Comparison of ENCODE assay signal across 7 cellular contexts in genomic region chr7:66100408-66101050, GRCh38. TPM values are rescaled to one million over a fixed set of nuclear protein-coding genes. Genes with fewer than 3 reads are reported as not detected.
DNase-seq lines count a peak whose midpoint lies in the region; ATAC-seq lines count a peak whose summit lies in the region.

No MANE protein-coding gene starts in this region.

- H4K91ac ChIP-seq in trophoblast cell (ENCODE audit: low read depth, low read length): no peak overlapping the region

- H2BK12ac ChIP-seq in trophoblast cell (ENCODE audit: low read length): no peak overlapping the region

- H3K4me3 Mint-ChIP-seq in effector memory CD8-positive, alpha-beta T cell: peak overlapping the region; percentile 77 to 92

- DNase-seq in NCI-H146 treated with DMSO at 0.1 percent for 48 hours (lab: John Stamatoyannopoulos, UW; ENCODE audit: unreplicated experiment) (peak; percentile 72), trophoblast cell (peak in 1 of 2 donors; percentile 59), GM03348 (ENCODE audit: low spot score) (no peak), LoVo (ENCODE audit: low spot score) (no peak)
- DNase-seq in effector memory CD8-positive, alpha-beta T cell: no peak

- H2BK120ac ChIP-seq in trophoblast cell (ENCODE audit: insufficient read depth, low read length, poor library complexity): no peak overlapping the region

- no peak overlapping the region for H3K14ac ChIP-seq in trophoblast cell (ENCODE audit: low read length)

- no peak overlapping the region for H3K23ac ChIP-seq in trophoblast cell (ENCODE audit: low read length)

- no peaks in the 10 kb centered on the region for H3K36me3 ChIP-seq in trophoblast cell (ENCODE audit: control insufficient read depth in 1 of 2, insufficient read depth in 2 of 2, low read length in 2 of 2)

- H3K9me3 ChIP-seq in trophoblast cell (ENCODE audit: insufficient read depth, low read depth, low read length): no peaks in the 10 kb centered on the region

- H3K27ac Mint-ChIP-seq in effector memory CD8-positive, alpha-beta T cell: peak overlapping the region; percentile 91 to 97

- no peaks in the 10 kb centered on the region for H3K79me2 ChIP-seq in trophoblast cell (ENCODE audit: control insufficient read depth, insufficient read depth, low read length, poor library complexity)

- H3K27me3 ChIP-seq in trophoblast cell (ENCODE audit: insufficient read depth, low read length): no peaks in the 10 kb centered on the region

- H3K4me1 ChIP-seq in trophoblast cell (ENCODE audit: control insufficient read depth in 1 of 2, insufficient read depth in 2 of 2, low read length in 2 of 2): peaks cover 0 to 5% of the 10 kb centered on the region in 2 experiments

- no peaks in the 10 kb centered on the region for H3K9me3 Mint-ChIP-seq in effector memory CD8-positive, alpha-beta T cell

- no peaks in the 10 kb centered on the region for H3K27me3 Mint-ChIP-seq in effector memory CD8-positive, alpha-beta T cell

- H3K36me3 Mint-ChIP-seq in effector memory CD8-positive, alpha-beta T cell (ENCODE audit: insufficient read depth): no peaks in the 10 kb centered on the region

- no peak overlapping the region for H3K18ac ChIP-seq in trophoblast cell (ENCODE audit: low read length)

- peaks cover 5% of the 10 kb centered on the region for H3K79me1 ChIP-seq in trophoblast cell (ENCODE audit: low read length)

- ATAC-seq in GM19463 (IDR thresholded peaks at IDR 0.05; ENCODE audit: unreplicated experiment) (peak; percentile 4), HG03135 (IDR thresholded peaks at IDR 0.05; ENCODE audit: unreplicated experiment) (no peak)
- no peak for ATAC-seq in effector memory CD8-positive, alpha-beta T cell (replicated peaks)

- H2AK5ac ChIP-seq in trophoblast cell (ENCODE audit: low read length): no peak overlapping the region

- peak overlapping the region; percentile 18 for H4K12ac ChIP-seq in trophoblast cell (ENCODE audit: low read depth, low read length)

- peaks cover 7 to 14% of the 10 kb centered on the region in 2 donors for H3K4me1 Mint-ChIP-seq in effector memory CD8-positive, alpha-beta T cell (ENCODE audit: low read depth in 2 of 2)

- no peak overlapping the region for H3K27ac ChIP-seq in trophoblast cell (ENCODE audit: low read depth, low read length)

- H2BK5ac ChIP-seq in trophoblast cell (ENCODE audit: low read depth, low read length, poor library complexity): no peak overlapping the region

- H4K8ac ChIP-seq in trophoblast cell (ENCODE audit: low read depth, low read length): peak overlapping the region; percentile 47

- H3K4me2 ChIP-seq in trophoblast cell (ENCODE audit: low read length): peak overlapping the region; percentile 51

- no CpG with 5 or more reads among the region's 12 CpGs for WGBS in trophoblast cell (ENCODE audit: extremely low coverage, insufficient coverage, insufficient read length)

- H2AFZ ChIP-seq in trophoblast cell (ENCODE audit: insufficient read depth, low read length, poor library complexity): no peak overlapping the region

- no peak overlapping the region for H3K4me3 ChIP-seq in trophoblast cell (ENCODE audit: low read depth, low read length)

- no peak overlapping the region for H3K9ac ChIP-seq in trophoblast cell (ENCODE audit: low read length)

- no peak overlapping the region for H3K4ac ChIP-seq in trophoblast cell (ENCODE audit: low read depth, low read length)

RNA-seq across cellular contexts. Expression of gene CRCP, which starts 14.1 kb away (rescaled TPM):
- polyA plus RNA-seq in trophoblast cell (2013): 12.0 and 12.2 TPM in 2 replicates

RNA-seq across cellular contexts. Expression of gene ASL, which starts 24.9 kb away (rescaled TPM):
- polyA plus RNA-seq in trophoblast cell (2013): 16.5 and 17.4 TPM in 2 replicates
